In genomic region chr10:130740788-130741785, GRCh38 we compare ENCODE assay signal across 26 cellular contexts.
"Had no signal": no experiment of that assay in that cellular context is flagged by ENCODE, and none has a peak within 500 bp of the region (broad histone marks: within the 10 kb centered on the region; RNA-seq: fewer than 3 reads in every experiment).

No MANE protein-coding gene starts in this region.

- H3K4me3 Mint-ChIP-seq: activated CD4-positive, alpha-beta T cell treated with anti-CD3 and anti-CD28 coated beads for 36 hours; brain; endodermal cell; natural killer cell treated with Interleukin-12 subunit alpha and Interleukin-12 subunit beta and Interleukin-15 and Interleukin-18, amount 100 ng/mL, for 72 hours; stimulated activated naive B cell treated with anti-CD40 and anti-IgM and Interleukin-4, amounts not matched to agents 10 μg/mL and 1 μg/mL and 100 μg/mL, for 72 hours; WTC11 had no signal

- H3K4me1 ChIP-seq: gastroesophageal sphincter, right lobe of liver had no signal

- H3K36me3 ChIP-seq: gastroesophageal sphincter, heart right ventricle, neutrophil, ovary, right lobe of liver had no signal

- H3K27ac Mint-ChIP-seq: activated CD4-positive, alpha-beta T cell treated with anti-CD3 and anti-CD28 coated beads for 36 hours; brain; endodermal cell; natural killer cell treated with Interleukin-12 subunit alpha and Interleukin-12 subunit beta and Interleukin-15 and Interleukin-18, amount 100 ng/mL, for 72 hours; stimulated activated naive B cell treated with anti-CD40 and anti-IgM and Interleukin-4, amounts not matched to agents 10 μg/mL and 1 μg/mL and 100 μg/mL, for 72 hours; WTC11 had no signal

- H3K27ac ChIP-seq: dorsolateral prefrontal cortex, epithelial cell of prostate, gastroesophageal sphincter, heart right ventricle, neutrophil, ovary, right lobe of liver had no signal

- DNase-seq: activated CD4-positive, alpha-beta T cell treated with anti-CD3 and anti-CD28 coated beads for 36 hours; activated CD4-positive, alpha-beta T cell treated with anti-CD3 and anti-CD28 coated beads, Interleukin-2, amount 50 U/mL, for 4 hours; activated CD8-positive, alpha-beta memory T cell treated with anti-CD3 and anti-CD28 coated beads, Interleukin-2, amount 50 U/mL, for 48 hours; activated naive CD4-positive, alpha-beta T cell treated with anti-CD3 and anti-CD28 coated beads, Interleukin-2, amount 50 U/mL, for 16 hours; activated T-cell treated with anti-CD3 and anti-CD28 coated beads, Interleukin-2, amount 50 U/mL, for 48 hours; central memory CD4-positive, alpha-beta T cell; endodermal cell; heart right ventricle; mammary epithelial cell; stimulated activated CD4-positive, alpha-beta T cell treated with anti-CD3 and anti-CD28 coated beads, Interleukin-2, amount 100 ng/mL, for 48 hours; stimulated activated CD8-positive, alpha-beta memory T cell treated with anti-CD3 and anti-CD28 coated beads, Interleukin-4, amount 100 ng/mL, for 48 hours; stimulated activated naive B cell treated with anti-CD40 and anti-IgM and Interleukin-4, amounts not matched to agents 10 μg/mL and 1 μg/mL and 100 μg/mL, for 72 hours; T-helper 9 cell had no signal

- H3K9me3 ChIP-seq: gastroesophageal sphincter, heart right ventricle, neutrophil, ovary, right lobe of liver had no signal

- FAIRE-seq: colon, keratinocyte had no signal

- H3K4me3 ChIP-seq: dorsolateral prefrontal cortex, gastroesophageal sphincter, heart right ventricle, ovary, right lobe of liver, smooth muscle cell had no signal

- H3K27me3 Mint-ChIP-seq: activated CD4-positive, alpha-beta T cell treated with anti-CD3 and anti-CD28 coated beads for 36 hours; natural killer cell treated with Interleukin-12 subunit alpha and Interleukin-12 subunit beta and Interleukin-15 and Interleukin-18, amount 100 ng/mL, for 72 hours; stimulated activated naive B cell treated with anti-CD40 and anti-IgM and Interleukin-4, amounts not matched to agents 10 μg/mL and 1 μg/mL and 100 μg/mL, for 72 hours had no signal

- H3K36me3 Mint-ChIP-seq: brain; natural killer cell treated with Interleukin-12 subunit alpha and Interleukin-12 subunit beta and Interleukin-15 and Interleukin-18, amount 100 ng/mL, for 72 hours; stimulated activated naive B cell treated with anti-CD40 and anti-IgM and Interleukin-4, amounts not matched to agents 10 μg/mL and 1 μg/mL and 100 μg/mL, for 72 hours had no signal

- H3K9me3 Mint-ChIP-seq: endodermal cell; natural killer cell treated with Interleukin-12 subunit alpha and Interleukin-12 subunit beta and Interleukin-15 and Interleukin-18, amount 100 ng/mL, for 72 hours; stimulated activated naive B cell treated with anti-CD40 and anti-IgM and Interleukin-4, amounts not matched to agents 10 μg/mL and 1 μg/mL and 100 μg/mL, for 72 hours had no signal

- H3K4me1 Mint-ChIP-seq: activated CD4-positive, alpha-beta T cell treated with anti-CD3 and anti-CD28 coated beads for 36 hours; stimulated activated naive B cell treated with anti-CD40 and anti-IgM and Interleukin-4, amounts not matched to agents 10 μg/mL and 1 μg/mL and 100 μg/mL, for 72 hours had no signal

- H3K27me3 ChIP-seq: neutrophil, ovary, right lobe of liver had no signal

- ATAC-seq: activated CD4-positive, alpha-beta T cell treated with anti-CD3 and anti-CD28 coated beads for 36 hours; gastroesophageal sphincter; left lobe of liver; natural killer cell treated with Interleukin-12 subunit alpha and Interleukin-12 subunit beta and Interleukin-15 and Interleukin-18, amount 100 ng/mL, for 72 hours; right lobe of liver; stimulated activated naive B cell treated with anti-CD40 and anti-IgM and Interleukin-4, amounts not matched to agents 10 μg/mL and 1 μg/mL and 100 μg/mL, for 72 hours; WTC11 had no signal
